9 cellular contexts compared by ENCODE assay signal in genomic region chr12:124509676-124510300, GRCh38. TPM values are rescaled to one million over a fixed set of nuclear protein-coding genes. Genes with fewer than 3 reads are reported as not detected.
A peak's percentile ranks its signal among the peaks of the same experiment; 100 is the strongest.
DNase-seq lines count a peak whose midpoint lies in the region; ATAC-seq lines count a peak whose summit lies in the region.
"Had no signal": no experiment of that assay in that cellular context is flagged by ENCODE, and none has a peak within 500 bp of the region (broad histone marks: within the 10 kb centered on the region; RNA-seq: fewer than 3 reads in every experiment).

No MANE protein-coding gene starts in this region.

- DNase-seq in HT-29 (ENCODE audit: low spot score) (peak; percentile 83), astrocyte of the hippocampus (ENCODE audit: low read depth, low spot score) (peak; percentile 80), iPS-NIHi11 (ENCODE audit: low spot score) (peak; percentile 63), NCI-H510A (lab: John Stamatoyannopoulos, UW) (no peak), SIG-M5 (lab: John Stamatoyannopoulos, UW) (no peak)
- no peak for DNase-seq in stimulated activated effector memory CD8-positive, alpha-beta T cell treated with anti-CD3 and anti-CD28 coated beads, Interleukin-12 subunit alpha, Interleukin-12 subunit beta, amount 100 ng/mL, for 72 hours (ENCODE audit: low spot score in 2 of 2)
- DNase-seq in activated CD4-positive, alpha-beta memory T cell treated with anti-CD3 and anti-CD28 coated beads for 36 hours, result no peak

- H3K27ac Mint-ChIP-seq in stimulated activated effector memory CD8-positive, alpha-beta T cell treated with anti-CD3 and anti-CD28 coated beads, Interleukin-12 subunit alpha, Interleukin-12 subunit beta, amount 100 ng/mL, for 72 hours, result no peak overlapping the region
- H3K27ac Mint-ChIP-seq in activated CD4-positive, alpha-beta memory T cell treated with anti-CD3 and anti-CD28 coated beads for 36 hours, result no peak overlapping the region

- peak; percentile 16 for ATAC-seq in stimulated activated effector memory CD8-positive, alpha-beta T cell treated with anti-CD3 and anti-CD28 coated beads, Interleukin-12 subunit alpha, Interleukin-12 subunit beta, amount 100 ng/mL, for 72 hours
- ATAC-seq in HG02642 (IDR thresholded peaks at IDR 0.05; ENCODE audit: poor library complexity, unreplicated experiment), result no peak

- CTCF ChIA-PET in activated CD4-positive, alpha-beta memory T cell treated with anti-CD3 and anti-CD28 coated beads for 36 hours (lab: Charles Lee), result interaction anchor here (1.1 to 1.2 kb wide), 2 partner anchors 40 to 120 kb away, joined by 3 read pairs; no protein-coding TSS in a partner anchor

- peaks cover 6% of the 10 kb centered on the region for H3K36me3 Mint-ChIP-seq in stimulated activated effector memory CD8-positive, alpha-beta T cell treated with anti-CD3 and anti-CD28 coated beads, Interleukin-12 subunit alpha, Interleukin-12 subunit beta, amount 100 ng/mL, for 72 hours
- peaks cover 2% of the 10 kb centered on the region for H3K36me3 Mint-ChIP-seq in activated CD4-positive, alpha-beta memory T cell treated with anti-CD3 and anti-CD28 coated beads for 36 hours
- H3K36me3 Mint-ChIP-seq: activated naive CD4-positive, alpha-beta T cell treated with anti-CD3 and anti-CD28 coated beads, Interleukin-2, amount 50 U/mL, for 24 hours had no signal

- peaks cover 55% of the 10 kb centered on the region for H3K4me1 Mint-ChIP-seq in stimulated activated effector memory CD8-positive, alpha-beta T cell treated with anti-CD3 and anti-CD28 coated beads, Interleukin-12 subunit alpha, Interleukin-12 subunit beta, amount 100 ng/mL, for 72 hours
- H3K4me1 Mint-ChIP-seq in activated CD4-positive, alpha-beta memory T cell treated with anti-CD3 and anti-CD28 coated beads for 36 hours (ENCODE audit: low read depth), result peaks cover 6% of the 10 kb centered on the region

- POLR2A ChIA-PET in activated CD4-positive, alpha-beta memory T cell treated with anti-CD3 and anti-CD28 coated beads for 36 hours (lab: Charles Lee), result no interaction called here

- no peak overlapping the region for H3K4me3 Mint-ChIP-seq in stimulated activated effector memory CD8-positive, alpha-beta T cell treated with anti-CD3 and anti-CD28 coated beads, Interleukin-12 subunit alpha, Interleukin-12 subunit beta, amount 100 ng/mL, for 72 hours
- no peak overlapping the region for H3K4me3 Mint-ChIP-seq in activated CD4-positive, alpha-beta memory T cell treated with anti-CD3 and anti-CD28 coated beads for 36 hours
- H3K4me3 Mint-ChIP-seq: activated naive CD4-positive, alpha-beta T cell treated with anti-CD3 and anti-CD28 coated beads, Interleukin-2, amount 50 U/mL, for 24 hours had no signal

- H3K27me3 Mint-ChIP-seq in activated CD4-positive, alpha-beta memory T cell treated with anti-CD3 and anti-CD28 coated beads for 36 hours, result no peaks in the 10 kb centered on the region
- H3K27me3 Mint-ChIP-seq: activated naive CD4-positive, alpha-beta T cell treated with anti-CD3 and anti-CD28 coated beads, Interleukin-2, amount 50 U/mL, for 24 hours had no signal

- no peaks in the 10 kb centered on the region for H3K9me3 Mint-ChIP-seq in stimulated activated effector memory CD8-positive, alpha-beta T cell treated with anti-CD3 and anti-CD28 coated beads, Interleukin-12 subunit alpha, Interleukin-12 subunit beta, amount 100 ng/mL, for 72 hours
- H3K9me3 Mint-ChIP-seq in activated CD4-positive, alpha-beta memory T cell treated with anti-CD3 and anti-CD28 coated beads for 36 hours, result no peaks in the 10 kb centered on the region
- H3K9me3 Mint-ChIP-seq: activated naive CD4-positive, alpha-beta T cell treated with anti-CD3 and anti-CD28 coated beads, Interleukin-2, amount 50 U/mL, for 24 hours had no signal

- intact Hi-C loops in activated CD4-positive, alpha-beta memory T cell treated with anti-CD3 and anti-CD28 coated beads for 36 hours (cut with micrococcal nuclease), result no loop called here

RNA-seq across cellular contexts. Expression of gene NCOR2, which starts 57.6 kb away (rescaled TPM):
- 93.6 and 114 TPM in 2 replicates for total RNA-seq in HT-29 (2014; rRNA removed; shearing (Covaris generic))
- total RNA-seq in activated CD4-positive, alpha-beta memory T cell treated with anti-CD3 and anti-CD28 coated beads for 36 hours, result 10 to 100 TPM; 86.1 to 86.9 TPM

Comparison
In these comparisons a context has a peak if more than half of its experiments do, and no peak if none do; other contexts are left out.
1. DNase-seq: peak in HT-29 (single experiment), astrocyte of the hippocampus (single experiment) and iPS-NIHi11 (single experiment); none in stimulated activated effector memory CD8-positive, alpha-beta T cell treated with anti-CD3 and anti-CD28 coated beads, Interleukin-12 subunit alpha, Interleukin-12 subunit beta, amount 100 ng/mL, for 72 hours (0 of 2), activated CD4-positive, alpha-beta memory T cell treated with anti-CD3 and anti-CD28 coated beads for 36 hours (single experiment), NCI-H510A (single experiment) and SIG-M5 (single experiment).